Comparison of ENCODE assay signal across 26 cellular contexts in genomic region chr1:8560035-8560434, GRCh38.
DNase-seq lines count a peak whose midpoint lies in the region; ATAC-seq and TF ChIP-seq lines count a peak whose summit lies in the region.
"Had no signal": no experiment of that assay in that cellular context is flagged by ENCODE, and none has a peak within 500 bp of the region (broad histone marks: within the 10 kb centered on the region; RNA-seq: fewer than 3 reads in every experiment).

No MANE protein-coding gene starts in this region.

- no peak for DNase-seq in activated CD4-positive, alpha-beta memory T cell treated with anti-CD3 and anti-CD28 coated beads, Interleukin-2, amount 10 ng/mL, durations not matched to agents 7 days and 5 days
- no peak for DNase-seq in SIG-M5 treated with dmso at 0.1 percent for 504 hours (lab: John Stamatoyannopoulos, UW; ENCODE audit: unreplicated experiment)
- no peak for DNase-seq in CD1c-positive myeloid dendritic cell (ENCODE audit: extremely low spot score)
- DNase-seq in left colon, result no peak
- DNase-seq: activated CD4-positive, alpha-beta T cell treated with anti-CD3 and anti-CD28 coated beads for 4 hours; activated CD8-positive, alpha-beta memory T cell treated with anti-CD3 and anti-CD28 coated beads, Interleukin-2, amount 50 U/mL, for 4 hours; activated effector memory CD4-positive, alpha-beta T cell treated with anti-CD3 and anti-CD28 coated beads, Interleukin-2, amount 50 U/mL, for 16 hours; activated naive CD8-positive, alpha-beta T cell treated with anti-CD3 and anti-CD28 coated beads, Interleukin-2, amount 10 ng/mL, durations not matched to agents 7 days and 5 days; caudate nucleus; gastrocnemius medialis; NCI-H1092; NCI-H187; NCI-H2171 treated with DMSO at 0.1 percent for 48 hours; NCI-H524 treated with DMSO at 0.1 percent for 48 hours; SIG-M5; sigmoid colon; stimulated activated naive CD4-positive, alpha-beta T cell; T-cell had no signal

- peak overlapping the region in 3 of 11 experiments; percentile 4 to 11 (median 7); a peak in 1 of 22 replicates for H3K9ac ChIP-seq in BLaER1 treated with 17β-estradiol and CSF1 and Interleukin-3, amounts not matched to agents 10 nM and 100 nM

- peaks cover 10% of the 10 kb centered on the region for H3K36me3 Mint-ChIP-seq in IgD-negative memory B cell
- peaks cover 15% of the 10 kb centered on the region for H3K36me3 Mint-ChIP-seq in activated CD4-positive, alpha-beta memory T cell treated with anti-CD3 and anti-CD28 coated beads, Interleukin-2, amount 10 ng/mL, durations not matched to agents 7 days and 5 days (ENCODE audit: low read depth)
- H3K36me3 Mint-ChIP-seq in nephron (ENCODE audit: low read depth), result peaks cover 15% of the 10 kb centered on the region

- H3K4me1 Mint-ChIP-seq in IgD-negative memory B cell (peaks cover 28 to 40% (median 35%) of the 10 kb centered on the region in 3 donors), nephron (peaks cover 25% of the 10 kb centered on the region)
- H3K4me1 Mint-ChIP-seq in activated CD4-positive, alpha-beta memory T cell treated with anti-CD3 and anti-CD28 coated beads, Interleukin-2, amount 10 ng/mL, durations not matched to agents 7 days and 5 days, result peaks cover 45% of the 10 kb centered on the region

- peaks cover 15 to 46% (median 32%) of the 10 kb centered on the region in 11 experiments for H3K36me3 ChIP-seq in BLaER1 treated with 17β-estradiol and CSF1 and Interleukin-3, amounts not matched to agents 10 nM and 100 nM
- H3K36me3 ChIP-seq: ascending aorta, gastrocnemius medialis had no signal

- no peak for ATAC-seq in left colon
- ATAC-seq: gastrocnemius medialis, T-cell had no signal

- peaks cover 31 to 98% (median 69%) of the 10 kb centered on the region in 11 experiments; a peak in 21 of 22 replicates for H4K20me1 ChIP-seq in BLaER1 treated with 17β-estradiol and CSF1 and Interleukin-3, amounts not matched to agents 10 nM and 100 nM

- H3K4me1 ChIP-seq in BLaER1 treated with 17β-estradiol and CSF1 and Interleukin-3, amounts not matched to agents 10 nM and 100 nM, result peaks cover 32 to 52% (median 45%) of the 10 kb centered on the region in 10 experiments

- H3K9me3 ChIP-seq in BLaER1 treated with 17β-estradiol and CSF1 and Interleukin-3, amounts not matched to agents 10 nM and 100 nM (replicated peaks in 1 of 11), result no peaks in the 10 kb centered on the region
- H3K9me3 ChIP-seq: ascending aorta, esophagus muscularis mucosa, gastrocnemius medialis, sigmoid colon had no signal

- H3K27me3 Mint-ChIP-seq in IgD-negative memory B cell, result no peaks in the 10 kb centered on the region
- no peaks in the 10 kb centered on the region for H3K27me3 Mint-ChIP-seq in activated CD4-positive, alpha-beta memory T cell treated with anti-CD3 and anti-CD28 coated beads, Interleukin-2, amount 10 ng/mL, durations not matched to agents 7 days and 5 days
- no peaks in the 10 kb centered on the region for H3K27me3 Mint-ChIP-seq in nephron (ENCODE audit: low read depth)
- H3K27me3 Mint-ChIP-seq: activated naive CD8-positive, alpha-beta T cell treated with anti-CD3 and anti-CD28 coated beads, Interleukin-2, amount 10 ng/mL, durations not matched to agents 7 days and 5 days; CD4-positive, CD25-positive, alpha-beta regulatory T cell; dendritic cell treated with granulocyte-macrophage colony-stimulating factor and Interleukin-4, amounts not matched to agents 40 ng/mL and 50 ng/mL, for 4 days; T-cell had no signal

- intact Hi-C loops in left colon (cut with DNase I, micrococcal nuclease), result loop anchor here in 1 of 2 donors (5.0 kb wide), 2 partner anchors 167 to 287 kb away; no protein-coding TSS in a partner anchor

- no peaks in the 10 kb centered on the region for H3K27me3 ChIP-seq in BLaER1 treated with 17β-estradiol and CSF1 and Interleukin-3, amounts not matched to agents 10 nM and 100 nM
- H3K27me3 ChIP-seq: ascending aorta, esophagus muscularis mucosa, gastrocnemius medialis, sigmoid colon had no signal

- H3K4me2 ChIP-seq in BLaER1 treated with 17β-estradiol and CSF1 and Interleukin-3, amounts not matched to agents 10 nM and 100 nM, result peak overlapping the region in 7 of 11 experiments; percentile 4 to 45 (median 35); a peak in 8 of 22 replicates

- H3K9me3 Mint-ChIP-seq in IgD-negative memory B cell, result no peaks in the 10 kb centered on the region
- H3K9me3 Mint-ChIP-seq in activated CD4-positive, alpha-beta memory T cell treated with anti-CD3 and anti-CD28 coated beads, Interleukin-2, amount 10 ng/mL, durations not matched to agents 7 days and 5 days, result no peaks in the 10 kb centered on the region
- H3K9me3 Mint-ChIP-seq in nephron, result no peaks in the 10 kb centered on the region
- H3K9me3 Mint-ChIP-seq: activated naive CD8-positive, alpha-beta T cell treated with anti-CD3 and anti-CD28 coated beads, Interleukin-2, amount 10 ng/mL, durations not matched to agents 7 days and 5 days; CD4-positive, CD25-positive, alpha-beta regulatory T cell; dendritic cell treated with granulocyte-macrophage colony-stimulating factor and Interleukin-4, amounts not matched to agents 40 ng/mL and 50 ng/mL, for 4 days; T-cell had no signal

- TF ChIP-seq CTCF in nephron (IDR thresholded peaks at IDR 0.05; ENCODE audit: unreplicated experiment in 3 of 3), result no peak

- no peak overlapping the region for H3K4me3 ChIP-seq in BLaER1 treated with 17β-estradiol and CSF1 and Interleukin-3, amounts not matched to agents 10 nM and 100 nM
- H3K4me3 ChIP-seq: ascending aorta, esophagus muscularis mucosa, gastrocnemius medialis, lung, sigmoid colon had no signal

- POLR2A ChIA-PET in activated CD4-positive, alpha-beta memory T cell treated with anti-CD3 and anti-CD28 coated beads, Interleukin-2, amount 10 ng/mL, durations not matched to agents 7 days and 5 days (lab: Charles Lee), result interaction anchor here (1.5 to 2.3 kb wide), 2 partner anchors 141 to 171 kb away, joined by 4 to 6 read pairs; no protein-coding TSS in a partner anchor

- peak overlapping the region in 2 of 11 experiments; percentile 20 to 24; a peak in 2 of 22 replicates for H3K27ac ChIP-seq in BLaER1 treated with 17β-estradiol and CSF1 and Interleukin-3, amounts not matched to agents 10 nM and 100 nM
- H3K27ac ChIP-seq: ascending aorta, esophagus muscularis mucosa, sigmoid colon had no signal

- H3K27ac Mint-ChIP-seq in IgD-negative memory B cell (peak overlapping the region in 2 of 3 donors; percentile 59 to 69), nephron (peak overlapping the region; percentile 31 to 72 (median 49))
- H3K27ac Mint-ChIP-seq in activated CD4-positive, alpha-beta memory T cell treated with anti-CD3 and anti-CD28 coated beads, Interleukin-2, amount 10 ng/mL, durations not matched to agents 7 days and 5 days, result peak overlapping the region; percentile 22
- H3K27ac Mint-ChIP-seq: activated naive CD8-positive, alpha-beta T cell treated with anti-CD3 and anti-CD28 coated beads, Interleukin-2, amount 10 ng/mL, durations not matched to agents 7 days and 5 days; dendritic cell treated with granulocyte-macrophage colony-stimulating factor and Interleukin-4, amounts not matched to agents 40 ng/mL and 50 ng/mL, for 4 days; T-cell had no signal

- CTCF ChIA-PET in activated CD4-positive, alpha-beta memory T cell treated with anti-CD3 and anti-CD28 coated beads, Interleukin-2, amount 10 ng/mL, durations not matched to agents 7 days and 5 days (lab: Charles Lee), result interaction anchor here (1.4 to 6.1 kb wide), 11 partner anchors 8 to 445 kb away, joined by 3 to 73 read pairs (median 9); no protein-coding TSS in a partner anchor

- H3K4me3 Mint-ChIP-seq in IgD-negative memory B cell, result no peak overlapping the region
- no peak overlapping the region for H3K4me3 Mint-ChIP-seq in activated CD4-positive, alpha-beta memory T cell treated with anti-CD3 and anti-CD28 coated beads, Interleukin-2, amount 10 ng/mL, durations not matched to agents 7 days and 5 days
- no peak overlapping the region for H3K4me3 Mint-ChIP-seq in nephron
- H3K4me3 Mint-ChIP-seq: activated naive CD8-positive, alpha-beta T cell treated with anti-CD3 and anti-CD28 coated beads, Interleukin-2, amount 10 ng/mL, durations not matched to agents 7 days and 5 days; CD4-positive, CD25-positive, alpha-beta regulatory T cell; dendritic cell treated with granulocyte-macrophage colony-stimulating factor and Interleukin-4, amounts not matched to agents 40 ng/mL and 50 ng/mL, for 4 days; T-cell had no signal
